Comparison of ENCODE assay signal across 26 cellular contexts in the genomic region with DNA sequence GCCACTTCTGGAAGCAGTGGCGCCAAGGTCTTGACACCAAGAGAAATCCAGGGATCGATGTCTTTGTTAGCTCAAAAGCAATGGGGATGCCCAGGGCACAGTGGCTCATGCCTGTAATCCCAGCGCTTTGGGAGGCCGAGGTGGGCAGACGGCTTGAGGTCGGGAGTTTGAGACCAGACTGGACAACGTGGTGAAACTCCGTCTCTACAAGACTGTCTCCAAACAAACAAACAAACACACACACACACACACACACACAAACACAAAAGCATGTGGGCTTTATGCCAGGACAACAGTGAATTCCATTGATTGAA. TPM values are rescaled to one million over a fixed set of nuclear protein-coding genes. Genes with fewer than 3 reads are reported as not detected.
DNase-seq lines count a peak whose midpoint lies in the region; ATAC-seq and TF ChIP-seq lines count a peak whose summit lies in the region.
"Had no signal": no experiment of that assay in that cellular context is flagged by ENCODE, and none has a peak within 500 bp of the region (broad histone marks: within the 10 kb centered on the region; RNA-seq: fewer than 3 reads in every experiment).

No MANE protein-coding gene starts in this region.

- POLR2A ChIA-PET in SK-N-SH (lab: Yijun Ruan, JAX), result no interaction called here

- H3K27me3 ChIP-seq in RWPE2 (ENCODE audit: insufficient read depth, poor library complexity, severe bottlenecking) (no peaks in the 10 kb centered on the region), H7 (ENCODE audit: control insufficient read depth, insufficient read depth, low read length) (no peaks in the 10 kb centered on the region), SK-N-SH (ENCODE audit: insufficient read depth) (no peaks in the 10 kb centered on the region)
- H3K27me3 ChIP-seq: BLaER1 treated with 17β-estradiol and CSF1 and Interleukin-3, amounts not matched to agents 10 nM and 100 nM had no signal

- H3K9me3 Mint-ChIP-seq in natural killer cell treated with Interleukin-12 subunit alpha and Interleukin-12 subunit beta and Interleukin-15 and Interleukin-18, amount 100 ng/mL, for 72 hours, result no peaks in the 10 kb centered on the region
- no peaks in the 10 kb centered on the region for H3K9me3 Mint-ChIP-seq in natural killer cell
- H3K9me3 Mint-ChIP-seq: CD4-positive, alpha-beta memory T cell; GM23338 had no signal

- no peak overlapping the region for H3K4me3 Mint-ChIP-seq in natural killer cell treated with Interleukin-12 subunit alpha and Interleukin-12 subunit beta and Interleukin-15 and Interleukin-18, amount 100 ng/mL, for 72 hours
- no peak overlapping the region for H3K4me3 Mint-ChIP-seq in natural killer cell
- H3K4me3 Mint-ChIP-seq: CD4-positive, alpha-beta memory T cell; GM23338 had no signal

- H3K9ac ChIP-seq in SK-N-SH, result no peak overlapping the region
- H3K9ac ChIP-seq: BLaER1 treated with 17β-estradiol and CSF1 and Interleukin-3, amounts not matched to agents 10 nM and 100 nM had no signal

- peaks cover 11% of the 10 kb centered on the region for H3K36me3 Mint-ChIP-seq in natural killer cell treated with Interleukin-12 subunit alpha and Interleukin-12 subunit beta and Interleukin-15 and Interleukin-18, amount 100 ng/mL, for 72 hours
- H3K36me3 Mint-ChIP-seq in natural killer cell, result no peaks in the 10 kb centered on the region

- CTCF ChIA-PET in SK-N-SH (lab: Yijun Ruan, JAX), result interaction anchor here (1.1 to 4.0 kb wide), 4 partner anchors 11 to 134 kb away, joined by 3 to 23 read pairs (median 5); no protein-coding TSS in a partner anchor

- H3K4me3 ChIP-seq in RWPE2 (ENCODE audit: severe bottlenecking), result no peak overlapping the region
- H3K4me3 ChIP-seq in H7 (ENCODE audit: insufficient read depth, low read depth, low read length), result no peak overlapping the region
- H3K4me3 ChIP-seq in SK-N-SH (ENCODE audit: low read depth in 2 of 2, low read length in 1 of 2), result no peak overlapping the region
- H3K4me3 ChIP-seq: BLaER1 treated with 17β-estradiol and CSF1 and Interleukin-3, amounts not matched to agents 10 nM and 100 nM; GM12878; GM23338 had no signal

- intact Hi-C loops in natural killer cell (cut with micrococcal nuclease), result no loop called here

- no peaks in the 10 kb centered on the region for H3K9me3 ChIP-seq in RWPE2 (ENCODE audit: severe bottlenecking)
- no peaks in the 10 kb centered on the region for H3K9me3 ChIP-seq in SK-N-SH
- H3K9me3 ChIP-seq: BLaER1 treated with 17β-estradiol and CSF1 and Interleukin-3, amounts not matched to agents 10 nM and 100 nM had no signal

- H3K27ac Mint-ChIP-seq in natural killer cell treated with Interleukin-12 subunit alpha and Interleukin-12 subunit beta and Interleukin-15 and Interleukin-18, amount 100 ng/mL, for 72 hours, result no peak overlapping the region
- no peak overlapping the region for H3K27ac Mint-ChIP-seq in natural killer cell

- no peaks in the 10 kb centered on the region for H3K9me2 ChIP-seq in SK-N-SH

- peaks cover 26% of the 10 kb centered on the region for H3F3A ChIP-seq in SK-N-SH (replicated peaks; ENCODE audit: insufficient read depth)

- TF ChIP-seq RAD21 in SK-N-SH (IDR thresholded peaks at IDR 0.05; ENCODE audit: low read length), result no peak

- H4K20me1 ChIP-seq in SK-N-SH (ENCODE audit: insufficient read depth), result peaks cover 5% of the 10 kb centered on the region

- H3K4me1 Mint-ChIP-seq in natural killer cell treated with Interleukin-12 subunit alpha and Interleukin-12 subunit beta and Interleukin-15 and Interleukin-18, amount 100 ng/mL, for 72 hours (ENCODE audit: low read depth in 2 of 2), result peaks cover 12 to 14% of the 10 kb centered on the region in 2 donors
- peaks cover 12 to 25% of the 10 kb centered on the region in 2 donors for H3K4me1 Mint-ChIP-seq in natural killer cell
- H3K4me1 Mint-ChIP-seq: GM23338 had no signal

- DNase-seq in natural killer cell treated with Interleukin-12 subunit alpha and Interleukin-12 subunit beta and Interleukin-15 and Interleukin-18, amount 100 ng/mL, for 72 hours (ENCODE audit: low spot score), result peak; percentile 5
- DNase-seq in natural killer cell (no peak), RWPE2 (ENCODE audit: low spot score) (no peak), epidermal melanocyte (ENCODE audit: insufficient read length, low spot score) (peak; percentile 5), H7 (no peak), SK-N-SH (no peak), NCI-H146 (lab: John Stamatoyannopoulos, UW) (no peak), NCI-H2107 treated with DMSO at 0.1 percent for 48 hours (lab: John Stamatoyannopoulos, UW; ENCODE audit: unreplicated experiment) (no peak)
- DNase-seq: AML-193; CD4-positive, alpha-beta memory T cell; COR-L47; DMS79; EL; GDM1; HCEC 1CT; NCI-H1092; NCI-H1417 treated with DMSO at 0.1 percent for 48 hours; NCI-H187; NCI-H2107; NCI-H446; SHP77 had no signal

- H3K36me3 ChIP-seq in RWPE2 (ENCODE audit: low read depth) (peaks cover 77% of the 10 kb centered on the region), H7 (replicated peaks; ENCODE audit: control insufficient read depth, insufficient read depth, low read length) (peaks cover 39% of the 10 kb centered on the region), SK-N-SH (replicated peaks in 1 of 2; ENCODE audit: control insufficient read depth in 1 of 2, insufficient read depth in 2 of 2, low read length in 1 of 2) (peaks cover 45 to 68% of the 10 kb centered on the region in 2 experiments)

- ATAC-seq in natural killer cell treated with Interleukin-12 subunit alpha and Interleukin-12 subunit beta and Interleukin-15 and Interleukin-18, amount 100 ng/mL, for 72 hours, result no peak
- ATAC-seq in natural killer cell (no peak), RWPE2 (ENCODE audit: low read depth) (no peak)
- ATAC-seq: GM12878, GM23338 had no signal

- 88% methylated on average over 6 of the region's 8 CpGs for WGBS in SK-N-SH (ENCODE audit: low lambda C conversion rate)

- no peak overlapping the region for H3K4me2 ChIP-seq in SK-N-SH
- H3K4me2 ChIP-seq: BLaER1 treated with 17β-estradiol and CSF1 and Interleukin-3, amounts not matched to agents 10 nM and 100 nM; GM23338 had no signal

- TF ChIP-seq CTCF in natural killer cell (IDR thresholded peaks at IDR 0.05) (no peak), RWPE2 (IDR thresholded peaks at IDR 0.05; ENCODE audit: poor library complexity, severe bottlenecking) (no peak), SK-N-SH (IDR thresholded peaks at IDR 0.05) (no peak)

- no peak for TF ChIP-seq EP300 in SK-N-SH (IDR thresholded peaks at IDR 0.05; ENCODE audit: borderline replicate concordance in 1 of 2, low read depth in 1 of 2, low read length in 1 of 2)

- no peak overlapping the region for H2AFZ ChIP-seq in SK-N-SH (ENCODE audit: low read depth)
- H2AFZ ChIP-seq: GM23338 had no signal

- no peaks in the 10 kb centered on the region for H3K27me3 Mint-ChIP-seq in natural killer cell treated with Interleukin-12 subunit alpha and Interleukin-12 subunit beta and Interleukin-15 and Interleukin-18, amount 100 ng/mL, for 72 hours
- no peaks in the 10 kb centered on the region for H3K27me3 Mint-ChIP-seq in natural killer cell (ENCODE audit: low read depth in 2 of 2)
- H3K27me3 Mint-ChIP-seq: CD4-positive, alpha-beta memory T cell had no signal

- peak overlapping the region; percentile 92 for H3K27ac ChIP-seq in RWPE2 (ENCODE audit: poor library complexity, severe bottlenecking)
- no peak overlapping the region; a peak in 1 of 4 replicates for H3K27ac ChIP-seq in SK-N-SH (ENCODE audit: low read depth in 2 of 2, low read length in 1 of 2)
- H3K27ac ChIP-seq: BLaER1 treated with 17β-estradiol and CSF1 and Interleukin-3, amounts not matched to agents 10 nM and 100 nM; HL-60 had no signal

- peaks cover 63% of the 10 kb centered on the region for H3K79me2 ChIP-seq in SK-N-SH (ENCODE audit: insufficient read depth)

- H3K4me1 ChIP-seq in RWPE2 (ENCODE audit: insufficient read depth, poor library complexity, severe bottlenecking), result peaks cover 34% of the 10 kb centered on the region
- H3K4me1 ChIP-seq in SK-N-SH (ENCODE audit: control insufficient read depth in 1 of 2, insufficient read depth in 2 of 2, low read depth in 1 of 2, low read length in 1 of 2), result peaks cover 28 to 39% of the 10 kb centered on the region in 2 experiments
- H3K4me1 ChIP-seq: BLaER1 treated with 17β-estradiol and CSF1 and Interleukin-3, amounts not matched to agents 10 nM and 100 nM had no signal

TF ChIP-seq in SK-N-SH, 30 proteins besides CTCF, POLR2A, EP300 and RAD21 (continues in another document):
- TF ChIP-seq TCF12 (IDR thresholded peaks at IDR 0.05) (no peak), RFX5 (IDR thresholded peaks at IDR 0.05; ENCODE audit: low read length) (no peak), SIN3A (IDR thresholded peaks at IDR 0.05; ENCODE audit: borderline replicate concordance, low read depth, low read length) (no peak), FOSL2 (IDR thresholded peaks at IDR 0.05; ENCODE audit: borderline replicate concordance, low read depth) (no peak), TEAD4 (IDR thresholded peaks at IDR 0.05; ENCODE audit: borderline replicate concordance, insufficient read depth) (no peak), NFIC (IDR thresholded peaks at IDR 0.05; ENCODE audit: borderline replicate concordance) (no peak), RXRA (IDR thresholded peaks at IDR 0.05; ENCODE audit: borderline replicate concordance, low read depth) (no peak), TAF1 (IDR thresholded peaks at IDR 0.05; ENCODE audit: borderline replicate concordance, low read depth, low read length) (no peak), JUND (IDR thresholded peaks at IDR 0.05) (no peak), ELF1 (IDR thresholded peaks at IDR 0.05) (no peak)
- TF ChIP-seq, protein P1, sequence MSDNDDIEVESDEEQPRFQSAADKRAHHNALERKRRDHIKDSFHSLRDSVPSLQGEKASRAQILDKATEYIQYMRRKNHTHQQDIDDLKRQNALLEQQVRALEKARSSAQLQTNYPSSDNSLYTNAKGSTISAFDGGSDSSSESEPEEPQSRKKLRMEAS (IDR thresholded peaks at IDR 0.05; ENCODE audit: low read depth), result no peak

RNA-seq across cellular contexts. Expression of a gene that starts 22.4 kb away (rescaled TPM):
- 10 to 100 TPM; 35.5 to 76.6 TPM for total RNA-seq in natural killer cell treated with Interleukin-12 subunit alpha and Interleukin-12 subunit beta and Interleukin-15 and Interleukin-18, amount 100 ng/mL, for 72 hours
- 10 to 100 TPM; 31.8 to 34.5 (median 33.1) TPM for total RNA-seq in natural killer cell
- 40.4 and 46.6 TPM in 2 replicates for total RNA-seq in H7 (2014; rRNA removed; shearing (Covaris generic))
- 17.1 and 18.9 TPM in 2 replicates for polyA plus RNA-seq in SK-N-SH (2012; rRNA removed)
- 6.8 and 12.0 TPM in 2 replicates for polyA plus RNA-seq in SK-N-SH (2012; cell fraction: cytosol; rRNA removed)
- 94.3 and 134 TPM in 2 replicates for polyA plus RNA-seq in SK-N-SH (2012; cell fraction: nucleus; rRNA removed)

RNA-seq across cellular contexts. Expression of a gene that starts 46.4 kb away (rescaled TPM):
- total RNA-seq in natural killer cell treated with Interleukin-12 subunit alpha and Interleukin-12 subunit beta and Interleukin-15 and Interleukin-18, amount 100 ng/mL, for 72 hours, result under 1 TPM; 0.21 to 0.64 TPM
- 1 to 10 TPM in 2 of 3 donors, under 1 TPM in 1; 0.26 to 2.6 (median 1.0) TPM for total RNA-seq in natural killer cell
- total RNA-seq in H7 (2014; rRNA removed; shearing (Covaris generic)), result 0.33 TPM in 1 of 2 replicates, not detected in the other
- 2.0 and 2.1 TPM in 2 replicates for polyA plus RNA-seq in SK-N-SH (2012; rRNA removed)
- 0.31 and 0.79 TPM in 2 replicates for polyA plus RNA-seq in SK-N-SH (2012; cell fraction: cytosol; rRNA removed)
- 10.6 and 13.6 TPM in 2 replicates for polyA plus RNA-seq in SK-N-SH (2012; cell fraction: nucleus; rRNA removed)
- total RNA-seq: RPMI7951 had no signal

Comparison
In these comparisons a context has a peak if more than half of its experiments do, and no peak if none do; other contexts are left out.
1. DNase-seq: peak in natural killer cell treated with Interleukin-12 subunit alpha and Interleukin-12 subunit beta and Interleukin-15 and Interleukin-18, amount 100 ng/mL, for 72 hours (single experiment) and epidermal melanocyte (single experiment); none in natural killer cell (single experiment), RWPE2 (single experiment), H7 (single experiment), SK-N-SH (single experiment), NCI-H146 (single experiment) and NCI-H2107 treated with DMSO at 0.1 percent for 48 hours (single experiment).